8 cellular contexts compared by ENCODE assay signal in the genomic region with DNA sequence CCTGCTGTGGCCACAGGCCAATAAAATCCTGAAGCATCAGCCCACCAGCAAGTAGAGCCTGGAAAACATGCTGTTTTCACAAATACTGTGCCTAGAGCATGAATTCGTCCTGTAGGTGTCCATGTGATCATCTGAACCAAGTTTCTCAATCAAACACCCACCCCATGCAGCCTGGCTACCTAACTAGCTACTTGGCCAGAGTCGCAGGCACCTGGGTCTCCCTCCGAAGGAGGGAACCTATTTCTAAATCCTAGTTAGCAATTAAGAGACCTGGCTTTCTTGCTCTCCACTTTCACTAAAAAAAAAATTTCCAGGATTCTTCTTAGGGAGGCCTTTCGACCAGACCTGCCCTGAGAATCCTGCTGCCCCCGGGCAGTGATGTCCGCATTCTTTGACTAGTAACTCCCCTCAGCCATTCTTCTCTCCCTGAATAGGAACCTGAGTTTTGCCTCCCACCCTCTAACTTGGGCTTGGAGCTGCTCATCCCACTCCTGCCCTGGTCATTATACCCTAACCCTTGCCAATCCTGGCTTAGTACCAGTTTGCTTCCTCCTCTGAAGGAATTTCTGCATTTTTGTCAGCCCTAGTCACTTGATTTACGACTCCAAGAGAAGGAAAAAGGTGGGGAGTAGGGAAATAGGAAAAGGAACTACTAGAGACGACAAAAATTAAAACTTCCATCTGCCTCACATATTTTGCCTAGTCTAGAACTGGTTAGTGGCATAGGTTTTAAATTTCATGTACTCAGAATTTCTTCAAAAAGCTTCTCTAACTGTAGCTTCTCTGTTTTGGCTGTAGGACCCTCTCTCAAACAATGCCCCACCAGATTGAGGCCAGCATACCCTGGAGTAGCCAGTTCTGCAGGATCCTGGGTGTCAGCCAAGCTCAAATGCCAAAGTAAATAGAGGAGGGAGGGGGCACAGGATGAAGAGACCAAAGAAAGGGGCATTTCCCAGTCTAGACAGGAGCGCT. TPM values are rescaled to one million over a fixed set of nuclear protein-coding genes. Genes with fewer than 3 reads are reported as not detected.
DNase-seq lines count a peak whose midpoint lies in the region; ATAC-seq, FAIRE-seq and TF ChIP-seq lines count a peak whose summit lies in the region.

No MANE protein-coding gene starts in this region.

- POLR2A ChIA-PET in K562 (lab: Yijun Ruan, JAX) = interaction anchor here (1.2 kb wide), 1 partner anchor 9 kb away, joined by 3 read pairs; no protein-coding TSS in a partner anchor

- in situ Hi-C loops in K562 (cut with MboI) = no loop called here

- no peaks in the 10 kb centered on the region for H3K4me1 ChIP-seq in K562 (replicated peaks in 1 of 2; ENCODE audit: control insufficient read depth in 2 of 2, insufficient read depth in 2 of 2, low read length in 2 of 2)

- H3K9me3 ChIP-seq in K562 (replicated peaks; ENCODE audit: control insufficient read depth, insufficient read depth, low read depth, low read length) = no peaks in the 10 kb centered on the region

- H3K4me3 ChIP-seq in AG10803 (ENCODE audit: low read length) (no peak overlapping the region), K562 (no peak overlapping the region)

- no peak overlapping the region for H3K4me2 ChIP-seq in K562 (ENCODE audit: insufficient read depth, low read length)

- WGBS in K562 (ENCODE audit: insufficient coverage, low coverage, missing lambda C conversion rate) = 13% methylated on average over 9 of the region's 9 CpGs

- ATAC-seq in K562 (peak; percentile 37; the same call in 2 of the 3 replicates), GM18520 (IDR thresholded peaks at IDR 0.05; ENCODE audit: unreplicated experiment) (no peak)

- H3K9me3 Mint-ChIP-seq in IgD-negative memory B cell (peaks cover 0 to 6% (median 3%) of the 10 kb centered on the region in 3 donors), mesothelial cell of epicardium (no peaks in the 10 kb centered on the region)

- peak overlapping the region in 3 of 4 donors; percentile 42 to 76 (median 75) for H3K4me3 Mint-ChIP-seq in IgD-negative memory B cell
- peak overlapping the region; percentile 32 for H3K4me3 Mint-ChIP-seq in mesothelial cell of epicardium

- H3K4me1 Mint-ChIP-seq in IgD-negative memory B cell (peaks cover 13 to 22% (median 16%) of the 10 kb centered on the region in 3 donors), mesothelial cell of epicardium (peaks cover 68% of the 10 kb centered on the region)

- H3K79me2 ChIP-seq in K562 (ENCODE audit: control insufficient read depth, insufficient read depth, low read length) = no peaks in the 10 kb centered on the region

- peak overlapping the region; percentile 42 to 99 (median 92) for H3K27ac Mint-ChIP-seq in IgD-negative memory B cell
- peak overlapping the region; percentile 97 for H3K27ac Mint-ChIP-seq in mesothelial cell of epicardium

- intact Hi-C loops in K562 (cut with micrococcal nuclease) = no loop called here

- CTCF ChIA-PET in K562 (lab: Yijun Ruan, JAX; ENCODE audit: low intra/inter-chr PET ratio) = no interaction called here

- no peak for TF ChIP-seq EP300 in K562 (IDR thresholded peaks at IDR 0.05; ENCODE audit: low read length)

- H3K27me3 ChIP-seq in K562 (ENCODE audit: control insufficient read depth in 2 of 2, insufficient read depth in 2 of 2, low read length in 2 of 2) = no peaks in the 10 kb centered on the region

- H4K20me1 ChIP-seq in K562 (replicated peaks; ENCODE audit: control insufficient read depth, insufficient read depth, low read length) = no peaks in the 10 kb centered on the region

- TF ChIP-seq RAD21 in K562 (CRISPR knock-in tag; conservative IDR thresholded peaks at IDR 0.05 in 1 of 2, IDR thresholded peaks at IDR 0.05 in 1 of 2) = no peak

- no peak overlapping the region for H3K9ac ChIP-seq in K562 (ENCODE audit: insufficient read depth in 1 of 2, low read depth in 2 of 2, low read length in 2 of 2)

- H3K36me3 ChIP-seq in K562 (ENCODE audit: control insufficient read depth, insufficient read depth, low read length) = no peaks in the 10 kb centered on the region

- H3K27ac ChIP-seq in K562 (ENCODE audit: extremely low read depth, low read depth, low read length) = no peak overlapping the region

- no peaks in the 10 kb centered on the region for H3K9me1 ChIP-seq in K562 (ENCODE audit: control insufficient read depth, insufficient read depth, low read length)

- H2AFZ ChIP-seq in K562 (ENCODE audit: low read depth, low read length) = peak overlapping the region; percentile 5; the same call in 1 of the 2 replicates

- BruUV-seq in K562 (replicated peaks; lab: Mats Ljungman, UMichigan) = no TSS peak

- FAIRE-seq in K562 (lab: Jason Lieb, UNC) = no peak

- no peak for TF ChIP-seq POLR2A in K562 (conservative IDR thresholded peaks at IDR 0.05)

- no peak for TF ChIP-seq CTCF in AG10803 (conservative IDR thresholded peaks at IDR 0.05; ENCODE audit: low read length)
- no peak for TF ChIP-seq CTCF in K562 (IDR thresholded peaks at IDR 0.05 in 2 of 3, conservative IDR thresholded peaks at IDR 0.05 in 1 of 3; ENCODE audit: insufficient read depth in 2 of 3, low read depth in 1 of 3, low read length in 3 of 3)
- no peak for TF ChIP-seq CTCF in mesothelial cell of epicardium (IDR thresholded peaks at IDR 0.05; ENCODE audit: unreplicated experiment)

- H3K27me3 Mint-ChIP-seq in IgD-negative memory B cell = no peaks in the 10 kb centered on the region
- no peaks in the 10 kb centered on the region for H3K27me3 Mint-ChIP-seq in mesothelial cell of epicardium (ENCODE audit: low read depth)

- DNase-seq in AG10803 (ENCODE audit: low read depth) = peak; percentile 42
- no peak for DNase-seq in K562 (ENCODE audit: extremely low read depth in 1 of 4, low spot score in 3 of 4)
- peak in 1 of 2 experiments; percentile 48 for DNase-seq in mesothelial cell of epicardium (ENCODE audit: low spot score in 2 of 2, unreplicated experiment in 2 of 2)
- no peak for DNase-seq in SIG-M5 (lab: John Stamatoyannopoulos, UW)
- no peak for DNase-seq in stimulated activated CD4-positive, alpha-beta T cell treated with anti-CD3 and anti-CD28 coated beads, Interleukin-2, amount 100 ng/mL, for 48 hours
- DNase-seq in stimulated activated CD4-positive, alpha-beta T cell treated with anti-CD3 and anti-CD28 coated beads, Interleukin-4, amount 100 ng/mL, for 4 hours = no peak

- H3K36me3 Mint-ChIP-seq in IgD-negative memory B cell = peaks cover 1% of the 10 kb centered on the region
- H3K36me3 Mint-ChIP-seq in mesothelial cell of epicardium = no peaks in the 10 kb centered on the region

TF ChIP-seq in K562, 482 proteins besides CTCF, POLR2A, EP300 and RAD21 (continues in another document):
- TF ChIP-seq SRSF1 (IDR thresholded peaks at IDR 0.05; ENCODE audit: low read depth, low read length) (no peak), SRSF3 (IDR thresholded peaks at IDR 0.05; ENCODE audit: insufficient read depth, low read length) (no peak), ZNF77 (CRISPR knock-in tag; IDR thresholded peaks at IDR 0.05) (no peak), ZNF695 (CRISPR knock-in tag; IDR thresholded peaks at IDR 0.05) (no peak), ZNF354B (CRISPR knock-in tag; IDR thresholded peaks at IDR 0.05) (no peak)
- TF ChIP-seq, protein P1, sequence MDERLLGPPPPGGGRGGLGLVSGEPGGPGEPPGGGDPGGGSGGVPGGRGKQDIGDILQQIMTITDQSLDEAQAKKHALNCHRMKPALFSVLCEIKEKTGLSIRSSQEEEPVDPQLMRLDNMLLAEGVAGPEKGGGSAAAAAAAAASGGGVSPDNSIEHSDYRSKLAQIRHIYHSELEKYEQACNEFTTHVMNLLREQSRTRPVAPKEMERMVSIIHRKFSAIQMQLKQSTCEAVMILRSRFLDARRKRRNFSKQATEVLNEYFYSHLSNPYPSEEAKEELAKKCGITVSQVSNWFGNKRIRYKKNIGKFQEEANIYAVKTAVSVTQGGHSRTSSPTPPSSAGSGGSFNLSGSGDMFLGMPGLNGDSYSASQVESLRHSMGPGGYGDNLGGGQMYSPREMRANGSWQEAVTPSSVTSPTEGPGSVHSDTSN (CRISPR knock-in tag; IDR thresholded peaks at IDR 0.05; ENCODE audit: low read depth) = no peak
- TF ChIP-seq, protein P1 (tag; conservative IDR thresholded peaks at IDR 0.05; ENCODE audit: low read depth) = peak; percentile 33

RNA-seq across cellular contexts. Expression of a gene that starts 25.4 kb away (rescaled TPM):
- polyA plus RNA-seq in IgD-negative memory B cell (90.1 TPM), K562 (2011; rRNA removed) (52.0 and 60.1 TPM in 2 replicates), K562 (2014; fragmentation: Illumina TruSeq; extraction: Trizol) (49.4 and 53.8 TPM in 2 replicates), K562 (2014; fragmentation: Nextera tagmentation; extraction: Ambion mirVana) (10 to 100 TPM; 83.7 to 91.5 TPM), K562 (2014; rRNA removed) (47.1 and 56.6 TPM in 2 replicates)
- total RNA-seq in K562 (2011; cell fraction: chromatin; rRNA removed; ENCODE audit: low replicate concordance) = 125 and 212 TPM in 2 replicates
- total RNA-seq in K562 (2011; cell fraction: nucleolus; rRNA removed) = 37.7 and 60.5 TPM in 2 replicates
- 98.7 and 143 TPM in 2 replicates for total RNA-seq in K562 (2011; cell fraction: nucleoplasm; rRNA removed)
- total RNA-seq in K562 (2014; rRNA removed) (33.6 and 43.0 TPM in 2 replicates), K562 (2014; rRNA removed; fragmentation: Illumina TruSeq; extraction: Trizol) (67.4 and 89.5 TPM in 2 replicates), K562 (2015; rRNA removed; fragmentation: Illumina TruSeq; extraction: Trizol) (48.9 and 54.4 TPM in 2 replicates), K562 (2021) (45.6 and 49.2 TPM in 2 replicates), mesothelial cell of epicardium (53.0 to 59.0 TPM (median 54.5 TPM) in 3 replicates)
- polyA plus RNA-seq in K562 (2011; cell fraction: cytosol; rRNA removed) = 11.0 and 16.5 TPM in 2 replicates
- 59.3 and 109 TPM in 2 replicates for polyA plus RNA-seq in K562 (2011; cell fraction: nucleus; rRNA removed)
- 41.1 and 65.3 TPM in 2 replicates for polyA plus RNA-seq in K562 (2012)
- 48.7 and 78.6 TPM in 2 replicates for polyA minus RNA-seq in K562 (2011; rRNA and poly(A)+ RNA removed)
- polyA minus RNA-seq in K562 (2011; cell fraction: cytosol; rRNA and poly(A)+ RNA removed) = 11.5 and 17.8 TPM in 2 replicates
- polyA minus RNA-seq in K562 (2011; cell fraction: nucleus; rRNA and poly(A)+ RNA removed) = 92.6 and 179 TPM in 2 replicates
